Comparison of ENCODE assay signal across 20 cellular contexts in the genomic region with DNA sequence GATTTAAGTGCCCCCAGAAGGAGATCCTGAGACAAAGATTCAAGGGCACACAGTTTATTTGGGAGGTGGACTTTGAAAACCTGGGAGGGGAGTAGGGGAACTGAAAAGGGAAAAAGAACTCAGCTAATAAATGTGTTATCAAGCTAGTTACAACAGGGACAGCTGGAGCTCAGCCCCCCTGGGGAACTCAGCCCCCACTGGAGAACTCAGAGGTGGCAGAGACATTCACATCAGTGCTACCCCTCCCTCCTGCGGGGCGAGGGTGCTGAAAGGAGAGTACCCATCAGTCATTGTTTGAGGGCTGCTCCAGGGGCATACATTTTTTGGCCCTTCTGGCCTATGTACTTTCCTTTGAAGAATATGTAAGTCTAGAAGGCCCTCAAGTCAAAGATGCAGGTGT.
A peak's percentile ranks its signal among the peaks of the same experiment; 100 is the strongest.
DNase-seq lines count a peak whose midpoint lies in the region; ATAC-seq and TF ChIP-seq lines count a peak whose summit lies in the region.
"Had no signal": no experiment of that assay in that cellular context is flagged by ENCODE, and none has a peak within 500 bp of the region (broad histone marks: within the 10 kb centered on the region; RNA-seq: fewer than 3 reads in every experiment).

No MANE protein-coding gene starts in this region.

- H2AFZ ChIP-seq in DND-41 (ENCODE audit: low read depth, low read length), result no peak overlapping the region
- H2AFZ ChIP-seq in osteoblast (ENCODE audit: low read length), result no peak overlapping the region
- H2AFZ ChIP-seq: GM23248 had no signal

- no peak for ATAC-seq in DND-41 (ENCODE audit: insufficient read depth, low read depth)
- ATAC-seq in GM19467 (IDR thresholded peaks at IDR 0.05; ENCODE audit: unreplicated experiment), result no peak
- ATAC-seq in HG02678 (IDR thresholded peaks at IDR 0.05; ENCODE audit: unreplicated experiment), result no peak
- ATAC-seq: A549 had no signal

- no peak overlapping the region for H3K9ac ChIP-seq in DND-41 (ENCODE audit: low read depth, low read length)
- H3K9ac ChIP-seq: GM23248, SK-N-SH had no signal

- intact Hi-C loops in A673 (cut with micrococcal nuclease; ENCODE audit: unreplicated experiment), result no loop called here

- BruUV-seq in A673 (replicated peaks; lab: Mats Ljungman, UMichigan), result no TSS peak

- H3K4me2 ChIP-seq in DND-41 (ENCODE audit: insufficient read depth, low read length) (no peak overlapping the region), osteoblast (ENCODE audit: insufficient read depth, low read length) (no peak overlapping the region)
- H3K4me2 ChIP-seq: A549, SK-N-SH had no signal

- H3K27ac ChIP-seq in A673 (ENCODE audit: low read depth, low read length, poor library complexity, severe bottlenecking) (peak overlapping the region; percentile 78), DND-41 (ENCODE audit: low read length) (no peak overlapping the region), angular gyrus (ENCODE audit: low read depth, low read length) (peak overlapping the region; percentile 34), osteoblast (ENCODE audit: low read depth, low read length) (no peak overlapping the region)
- H3K27ac ChIP-seq: A549, GM23248 had no signal

- no peaks in the 10 kb centered on the region for H3K27me3 ChIP-seq in A673 (replicated peaks; ENCODE audit: insufficient read depth, low read depth, low read length, poor library complexity)
- H3K27me3 ChIP-seq in DND-41 (ENCODE audit: insufficient read depth, low read length, poor library complexity), result no peaks in the 10 kb centered on the region
- H3K27me3 ChIP-seq in osteoblast (ENCODE audit: insufficient read depth, low read length), result no peaks in the 10 kb centered on the region
- H3K27me3 ChIP-seq: BE2C, MG63 had no signal

- no peak for TF ChIP-seq CTCF in A673 (conservative IDR thresholded peaks at IDR 0.05; ENCODE audit: low read depth, low read length)
- TF ChIP-seq CTCF in DND-41 (IDR thresholded peaks at IDR 0.05; ENCODE audit: borderline replicate concordance, extremely low read depth, low read length, poor library complexity, severe bottlenecking), result no peak
- no peak for TF ChIP-seq CTCF in osteoblast (IDR thresholded peaks at IDR 0.05; ENCODE audit: extremely low read depth, low read depth, low read length)

- H4K20me1 ChIP-seq in DND-41 (ENCODE audit: insufficient read depth, low read length) (0 out of 2 replicates have a peak, but pooled peaks cover 3% of the 10 kb centered on the region), osteoblast (ENCODE audit: insufficient read depth, low read length) (no peaks in the 10 kb centered on the region)

- H3K4me1 ChIP-seq in A673 (ENCODE audit: insufficient read depth, low read length, poor library complexity, severe bottlenecking) (peaks cover 46% of the 10 kb centered on the region), DND-41 (ENCODE audit: insufficient read depth, low read length) (no peaks in the 10 kb centered on the region), osteoblast (ENCODE audit: insufficient read depth, low read length) (no peaks in the 10 kb centered on the region)
- H3K4me1 ChIP-seq: A549 had no signal

- H3K9me3 ChIP-seq in A673 (ENCODE audit: low read depth, low read length, poor library complexity, severe bottlenecking) (no peaks in the 10 kb centered on the region), DND-41 (ENCODE audit: insufficient read depth, low read length, severe bottlenecking) (no peaks in the 10 kb centered on the region), osteoblast (ENCODE audit: low read depth, low read length) (no peaks in the 10 kb centered on the region)
- H3K9me3 ChIP-seq: A549, BE2C, MG63, SK-N-SH had no signal

- DNase-seq in A673 (ENCODE audit: low spot score) (peak; percentile 39), DND-41 (peak; percentile 6), osteoblast (ENCODE audit: insufficient read length, low spot score, missing footprints) (peak; percentile 1), T-helper 2 cell (no peak)
- DNase-seq: CD4-positive, CD25-positive, alpha-beta regulatory T cell; COR-L47; GM23248; H9; Kasumi-1; MG63; NCI-H1436 treated with DMSO at 0.1 percent for 48 hours; NCI-H2029; NK-92 treated with Interleukin-12 subunit alpha and Interleukin-12 subunit beta, amount 100 ng/mL, for 24 hours; SIG-M5 had no signal

- H3K36me3 ChIP-seq in A673 (ENCODE audit: insufficient read depth, low read length, poor library complexity, severe bottlenecking) (no peaks in the 10 kb centered on the region), DND-41 (ENCODE audit: insufficient read depth, low read length) (no peaks in the 10 kb centered on the region), osteoblast (ENCODE audit: insufficient read depth, low read length) (no peaks in the 10 kb centered on the region)
- H3K36me3 ChIP-seq: BE2C, MG63 had no signal

- CTCF ChIA-PET in A673 (lab: Charles Lee), result no interaction called here

- H3K79me2 ChIP-seq in DND-41 (ENCODE audit: insufficient read depth, low read length) (no peaks in the 10 kb centered on the region), osteoblast (ENCODE audit: insufficient read depth, low read length) (no peaks in the 10 kb centered on the region)

- H3K4me3 ChIP-seq in A673 (ENCODE audit: low read depth, low read length, poor library complexity, severe bottlenecking), result no peak overlapping the region
- no peak overlapping the region for H3K4me3 ChIP-seq in DND-41 (ENCODE audit: low read depth in 1 of 2, low read length in 2 of 2)
- no peak overlapping the region for H3K4me3 ChIP-seq in osteoblast (ENCODE audit: insufficient read depth, low read length)
- H3K4me3 ChIP-seq: A549, GM23248, MG63 had no signal

- POLR2A ChIA-PET in A673 (lab: Charles Lee; ENCODE audit: low non-redundant PET), result no interaction called here

Comparison
In these comparisons a context has a peak if more than half of its experiments do, and no peak if none do; other contexts are left out.
1. DNase-seq: peak in A673 (single experiment), DND-41 (single experiment) and osteoblast (single experiment); none in T-helper 2 cell (0 of 5).
2. H3K27ac ChIP-seq: peak in A673 (single experiment) and angular gyrus (single experiment); none in DND-41 (single experiment) and osteoblast (single experiment).